ENCODE assay signal across 27 cellular contexts in the genomic region with DNA sequence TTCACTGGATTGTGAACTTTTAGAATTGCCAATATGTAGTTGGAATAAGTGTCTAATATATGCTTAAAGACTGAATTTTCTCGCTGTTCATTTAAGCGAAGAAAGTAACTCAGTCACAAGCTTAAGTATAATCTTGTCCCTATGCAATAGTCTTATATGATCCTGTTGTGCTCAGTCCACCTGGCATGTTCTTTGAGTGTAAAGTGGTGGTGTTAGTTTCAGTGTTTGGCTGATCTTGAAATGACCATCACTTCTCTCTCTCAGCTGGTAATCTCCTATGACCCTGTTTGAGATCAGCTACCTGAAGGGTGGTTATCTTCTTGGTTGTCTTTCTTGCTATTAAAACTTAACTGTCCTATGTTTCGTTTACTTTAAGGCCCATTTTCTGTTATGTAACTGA.
"Had no signal": no experiment of that assay in that cellular context is flagged by ENCODE, and none has a peak within 500 bp of the region (broad histone marks: within the 10 kb centered on the region; RNA-seq: fewer than 3 reads in every experiment).

No MANE protein-coding gene starts in this region.

- ATAC-seq: activated T-cell treated with anti-CD3 and anti-CD28 coated beads, Interleukin-2, amount 50 U/mL, for 72 hours; foreskin keratinocyte; gastroesophageal sphincter had no signal

- H3K9me3 ChIP-seq: esophagus muscularis mucosa, gastroesophageal sphincter had no signal

- H3K4me3 ChIP-seq: coronary artery, dorsolateral prefrontal cortex, esophagus muscularis mucosa, gastroesophageal sphincter had no signal

- H3K36me3 ChIP-seq: brain microvascular endothelial cell, esophagus muscularis mucosa, gastroesophageal sphincter had no signal

- H3K27me3 ChIP-seq: brain microvascular endothelial cell, dorsolateral prefrontal cortex, esophagus muscularis mucosa, foreskin keratinocyte, gastroesophageal sphincter had no signal

- DNase-seq: activated CD4-positive, alpha-beta memory T cell treated with anti-CD3 and anti-CD28 coated beads, Interleukin-2, amount 10 ng/mL, durations not matched to agents 7 days and 5 days; activated CD4-positive, alpha-beta T cell treated with anti-CD3 and anti-CD28 coated beads for 1 hour; activated CD4-positive, alpha-beta T cell treated with anti-CD3 and anti-CD28 coated beads for 4 hours; activated CD4-positive, alpha-beta T cell treated with anti-CD3 and anti-CD28 coated beads, Interleukin-2, amount 10 ng/mL, durations not matched to agents 7 days and 5 days; activated CD4-positive, alpha-beta T cell treated with anti-CD3 and anti-CD28 coated beads, Interleukin-2, amount 50 U/mL, for 4 hours; activated CD8-positive, alpha-beta memory T cell treated with anti-CD3 and anti-CD28 coated beads, Interleukin-2, amount 50 U/mL, for 48 hours; activated gamma-delta T cell; activated naive CD4-positive, alpha-beta T cell; activated naive CD4-positive, alpha-beta T cell treated with anti-CD3 and anti-CD28 coated beads, Interleukin-2, amount 50 U/mL, for 16 hours; activated T-cell treated with anti-CD3 and anti-CD28 coated beads for 4 hours; activated T-cell treated with anti-CD3 and anti-CD28 coated beads, Interleukin-2, amount 50 U/mL, for 24 hours; activated T-cell treated with anti-CD3 and anti-CD28 coated beads, Interleukin-2, amount 50 U/mL, for 72 hours; amniotic stem cell; anterior cingulate cortex; brain microvascular endothelial cell; dorsolateral prefrontal cortex; effector memory CD4-positive, alpha-beta T cell; endodermal cell; erythroblast; foreskin keratinocyte; head of caudate nucleus; T-helper 2 cell had no signal

- H3K4me1 ChIP-seq: esophagus muscularis mucosa, foreskin keratinocyte, gastroesophageal sphincter had no signal

- H3K27ac ChIP-seq: brain microvascular endothelial cell, coronary artery, dorsolateral prefrontal cortex, esophagus muscularis mucosa, foreskin keratinocyte, gastroesophageal sphincter had no signal

- FAIRE-seq: astrocyte, bronchial epithelial cell had no signal
